24 cellular contexts compared by ENCODE assay signal in the genomic region with DNA sequence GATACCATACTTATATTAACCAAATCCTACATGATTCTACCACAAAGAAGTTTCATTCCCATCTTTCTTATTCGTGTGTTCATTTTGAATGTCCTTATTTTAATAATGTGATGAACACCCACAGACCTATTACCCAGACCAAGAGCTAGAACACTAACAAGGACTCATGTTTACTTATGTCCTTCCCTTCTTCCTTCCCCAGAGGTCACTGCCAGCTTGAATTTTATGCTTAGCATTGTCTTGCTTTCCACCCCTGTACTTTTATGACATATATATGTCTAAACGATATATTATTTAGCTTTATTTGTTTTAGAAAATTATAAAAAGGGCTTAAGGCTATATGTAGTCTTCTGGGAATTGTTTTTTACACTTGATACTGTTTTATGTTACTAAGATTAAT.
"Had no signal": no experiment of that assay in that cellular context is flagged by ENCODE, and none has a peak within 500 bp of the region (broad histone marks: within the 10 kb centered on the region; RNA-seq: fewer than 3 reads in every experiment).

No MANE protein-coding gene starts in this region.

- DNase-seq: activated CD4-positive, alpha-beta memory T cell treated with anti-CD3 and anti-CD28 coated beads, Interleukin-2, amount 10 ng/mL, durations not matched to agents 7 days and 5 days; activated CD4-positive, alpha-beta T cell treated with anti-CD3 and anti-CD28 coated beads, Interleukin-2, amount 10 ng/mL, durations not matched to agents 7 days and 5 days; activated CD8-positive, alpha-beta memory T cell treated with anti-CD3 and anti-CD28 coated beads, Interleukin-2, amount 50 U/mL, for 48 hours; activated gamma-delta T cell treated with Interleukin-2 at 50 U/mL for 16 hours; activated naive CD4-positive, alpha-beta T cell treated with anti-CD3 and anti-CD28 coated beads, Interleukin-2, amount 50 U/mL, for 16 hours; activated T-cell treated with anti-CD3 and anti-CD28 coated beads, Interleukin-2, amount 50 U/mL, for 4 hours; amniotic stem cell; caudate nucleus; head of caudate nucleus; hippocampal formation; immature natural killer cell; left lung; mesendoderm; natural killer cell; occipital lobe; spleen; stimulated activated naive CD4-positive, alpha-beta T cell treated with Interleukin-2 at 50 U/mL for 16 hours; T-helper 17 cell had no signal

- H3K27ac ChIP-seq: gastroesophageal sphincter, left lung, neural progenitor cell, right atrium auricular region, spleen, tibial nerve had no signal

- H3K9ac ChIP-seq: neural progenitor cell had no signal

- ATAC-seq: activated T-cell treated with anti-CD3 and anti-CD28 coated beads, Interleukin-2, amount 50 U/mL, for 4 hours; activated T-helper 17 cell treated with anti-CD3 and anti-CD28 coated beads, Interleukin-2, amount 50 U/mL, for 72 hours; gastroesophageal sphincter; left lung; natural killer cell; T-helper 17 cell had no signal

- H3K4me3 ChIP-seq: gastroesophageal sphincter, left lung, lung, neural progenitor cell, right atrium auricular region, spleen, tibial nerve had no signal

- H3K36me3 ChIP-seq: gastroesophageal sphincter, left lung, neural progenitor cell, right atrium auricular region, spleen, tibial nerve had no signal

- H3K4me1 ChIP-seq: gastroesophageal sphincter, left lung, neural progenitor cell, right atrium auricular region, spleen, tibial nerve had no signal

- H3K27me3 ChIP-seq: gastroesophageal sphincter, left lung, neural progenitor cell, right atrium auricular region, spleen, tibial nerve had no signal
